21 cellular contexts compared by ENCODE assay signal in the genomic region with DNA sequence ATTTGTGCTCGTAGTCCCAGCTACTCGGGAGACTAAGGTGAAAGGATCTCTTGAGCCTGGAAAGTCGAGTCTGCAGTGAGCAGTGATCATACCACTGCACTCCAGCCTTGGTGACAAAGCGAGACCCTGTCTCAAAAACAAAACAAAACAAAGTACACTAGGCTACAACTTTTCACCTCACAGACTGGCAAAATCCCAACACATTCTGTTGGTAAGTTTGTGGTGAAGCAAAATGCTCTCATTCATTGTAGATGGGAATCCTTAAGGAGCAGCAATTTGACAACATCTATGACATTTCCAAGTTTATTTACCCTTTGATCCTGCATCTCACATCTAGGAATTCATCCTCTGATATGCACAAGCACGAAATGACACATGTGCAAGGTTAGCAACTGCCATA. TPM values are rescaled to one million over a fixed set of nuclear protein-coding genes. Genes with fewer than 3 reads are reported as not detected.
DNase-seq lines count a peak whose midpoint lies in the region; ATAC-seq, FAIRE-seq and TF ChIP-seq lines count a peak whose summit lies in the region.
"Had no signal": no experiment of that assay in that cellular context is flagged by ENCODE, and none has a peak within 500 bp of the region (broad histone marks: within the 10 kb centered on the region; RNA-seq: fewer than 3 reads in every experiment).

No MANE protein-coding gene starts in this region.

- H3K27ac Mint-ChIP-seq in GM23338 = peak overlapping the region; percentile 12; the same call in 1 of the 2 replicates
- H3K27ac Mint-ChIP-seq in CD4-positive, alpha-beta T cell = no peak overlapping the region
- H3K27ac Mint-ChIP-seq: B cell; CD8-positive, alpha-beta memory T cell had no signal

- intact Hi-C loops in K562 (cut with micrococcal nuclease) = no loop called here
- intact Hi-C loops in esophagus muscularis mucosa (cut with DNase I) = no loop called here
- intact Hi-C loops in adrenal gland (cut with DNase I) = no loop called here
- intact Hi-C loops in aorta (cut with DNase I) = no loop called here
- intact Hi-C loops in CD4-positive, alpha-beta T cell (cut with DNase I, micrococcal nuclease) = no loop called here

- FAIRE-seq in A549 (lab: Jason Lieb, UNC) (no peak), K562 (lab: Jason Lieb, UNC) (peak; percentile 58)
- FAIRE-seq: G401.6, GM12891 had no signal

- ATAC-seq in A549 (no peak), GM23338 (no peak), K562 (no peak), aorta (ENCODE audit: low FRiP score) (no peak), HG02970 (IDR thresholded peaks at IDR 0.05; ENCODE audit: low FRiP score, unreplicated experiment) (no peak)
- no peak for ATAC-seq in CD4-positive, alpha-beta T cell (ENCODE audit: poor library complexity)

- WGBS in A549 (ENCODE audit: missing lambda C conversion rate) = 75% methylated on average over 5 of the region's 5 CpGs
- 47% methylated on average over 5 of the region's 5 CpGs for WGBS in K562 (ENCODE audit: insufficient coverage, low coverage, missing lambda C conversion rate)
- 80% methylated on average over 5 of the region's 5 CpGs for WGBS in esophagus muscularis mucosa
- 62 to 67% (median 64%) methylated on average over 5 of the region's 5 CpGs for WGBS in adrenal gland, 4 donors
- 69 to 78% methylated on average over 5 of the region's 5 CpGs for WGBS in aorta, 2 donors

- H3K4me2 ChIP-seq in A549 (no peak overlapping the region), GM23338 (peak overlapping the region; percentile 71), K562 (ENCODE audit: insufficient read depth, low read length) (peak overlapping the region; percentile 13; the same call in 1 of the 2 replicates)
- H3K4me2 ChIP-seq: BLaER1 treated with 17β-estradiol and CSF1 and Interleukin-3, amounts not matched to agents 10 nM and 100 nM had no signal

- no peak for TF ChIP-seq RAD21 in A549 (conservative IDR thresholded peaks at IDR 0.05 in 1 of 2, IDR thresholded peaks at IDR 0.05 in 1 of 2)
- TF ChIP-seq RAD21 in K562 (CRISPR knock-in tag; conservative IDR thresholded peaks at IDR 0.05 in 1 of 2, IDR thresholded peaks at IDR 0.05 in 1 of 2) = no peak

- H3K79me2 ChIP-seq in GM23338 (replicated peaks; ENCODE audit: insufficient read depth) (no peaks in the 10 kb centered on the region), K562 (ENCODE audit: control insufficient read depth, insufficient read depth, low read length) (no peaks in the 10 kb centered on the region)

- H3K9ac ChIP-seq in K562 (ENCODE audit: insufficient read depth in 1 of 2, low read depth in 2 of 2, low read length in 2 of 2) = 0 out of 4 replicates have a peak overlapping the region, but pooled peaks of 1 of the 2 experiments have one; percentile 37
- H3K9ac ChIP-seq: BLaER1 treated with 17β-estradiol and CSF1 and Interleukin-3, amounts not matched to agents 10 nM and 100 nM had no signal

- TF ChIP-seq EP300 in A549 (IDR thresholded peaks at IDR 0.05) = no peak
- no peak for TF ChIP-seq EP300 in K562 (IDR thresholded peaks at IDR 0.05; ENCODE audit: low read length)
- no peak for TF ChIP-seq EP300 in esophagus muscularis mucosa (IDR thresholded peaks at IDR 0.05)

- H3K27ac ChIP-seq in A549 (peak overlapping the region; percentile 17 to 44; a peak in 3 of 6 replicates), GM23338 (ENCODE audit: low read depth) (no peak overlapping the region), K562 (ENCODE audit: extremely low read depth, low read depth, low read length) (peak overlapping the region; percentile 10; the same call in 1 of the 3 replicates), esophagus muscularis mucosa (replicated peaks in 1 of 4) (no peak overlapping the region), adrenal gland (no peak overlapping the region), aorta (ENCODE audit: low read depth in 1 of 2, low read length in 2 of 2) (no peak overlapping the region)
- H3K27ac ChIP-seq in CD4-positive, alpha-beta T cell (ENCODE audit: low read depth, low read length) = no peak overlapping the region
- H3K27ac ChIP-seq: BLaER1 treated with 17β-estradiol and CSF1 and Interleukin-3, amounts not matched to agents 10 nM and 100 nM had no signal

- no peaks in the 10 kb centered on the region for H3K36me3 ChIP-seq in GM23338 (ENCODE audit: insufficient read depth)
- H3K36me3 ChIP-seq in K562 (ENCODE audit: control insufficient read depth, insufficient read depth, low read length) = no peaks in the 10 kb centered on the region
- H3K36me3 ChIP-seq in esophagus muscularis mucosa = no peaks in the 10 kb centered on the region
- no peaks in the 10 kb centered on the region for H3K36me3 ChIP-seq in adrenal gland (replicated peaks in 1 of 2)
- H3K36me3 ChIP-seq in aorta (ENCODE audit: control insufficient read depth in 1 of 2, insufficient read depth in 2 of 2, low read length in 1 of 2) = no peaks in the 10 kb centered on the region
- H3K36me3 ChIP-seq: BLaER1 treated with 17β-estradiol and CSF1 and Interleukin-3, amounts not matched to agents 10 nM and 100 nM; HAP-1 had no signal

- H3K9me3 ChIP-seq in A549 = no peaks in the 10 kb centered on the region
- H3K9me3 ChIP-seq in K562 (replicated peaks; ENCODE audit: control insufficient read depth, insufficient read depth, low read depth, low read length) = no peaks in the 10 kb centered on the region
- H3K9me3 ChIP-seq in esophagus muscularis mucosa = no peaks in the 10 kb centered on the region
- no peaks in the 10 kb centered on the region for H3K9me3 ChIP-seq in adrenal gland (replicated peaks in 1 of 3)
- no peaks in the 10 kb centered on the region for H3K9me3 ChIP-seq in aorta (ENCODE audit: control insufficient read depth, low read length)
- no peaks in the 10 kb centered on the region for H3K9me3 ChIP-seq in CD4-positive, alpha-beta T cell (ENCODE audit: control insufficient read depth, low read length)
- H3K9me3 ChIP-seq: BLaER1 treated with 17β-estradiol and CSF1 and Interleukin-3, amounts not matched to agents 10 nM and 100 nM; HAP-1 had no signal

- H3K4me3 Mint-ChIP-seq in GM23338 = no peak overlapping the region
- no peak overlapping the region for H3K4me3 Mint-ChIP-seq in CD4-positive, alpha-beta T cell
- H3K4me3 Mint-ChIP-seq: B cell; CD8-positive, alpha-beta memory T cell had no signal

- H3K4me3 ChIP-seq in A549 (no peak overlapping the region), GM23338 (no peak overlapping the region), K562 (no peak overlapping the region), esophagus muscularis mucosa (no peak overlapping the region), adrenal gland (no peak overlapping the region), aorta (ENCODE audit: low read length in 2 of 2) (no peak overlapping the region)
- H3K4me3 ChIP-seq: BLaER1 treated with 17β-estradiol and CSF1 and Interleukin-3, amounts not matched to agents 10 nM and 100 nM; HAP-1 had no signal

- H3K9me1 ChIP-seq in K562 (ENCODE audit: control insufficient read depth, insufficient read depth, low read length) = no peaks in the 10 kb centered on the region

- H3K36me3 Mint-ChIP-seq in GM23338 (ENCODE audit: low read depth) = no peaks in the 10 kb centered on the region
- H3K36me3 Mint-ChIP-seq in CD4-positive, alpha-beta T cell (ENCODE audit: low read depth) = no peaks in the 10 kb centered on the region
- H3K36me3 Mint-ChIP-seq: CD8-positive, alpha-beta memory T cell had no signal

- peaks cover 15% of the 10 kb centered on the region for H3K4me1 ChIP-seq in A549
- peaks cover 28% of the 10 kb centered on the region for H3K4me1 ChIP-seq in GM23338 (ENCODE audit: insufficient read depth)
- peaks cover 6 to 9% of the 10 kb centered on the region in 2 experiments; a peak in 4 of 5 replicates for H3K4me1 ChIP-seq in K562 (replicated peaks in 1 of 2; ENCODE audit: control insufficient read depth in 2 of 2, insufficient read depth in 2 of 2, low read length in 2 of 2)
- no peaks in the 10 kb centered on the region for H3K4me1 ChIP-seq in esophagus muscularis mucosa
- no peaks in the 10 kb centered on the region for H3K4me1 ChIP-seq in adrenal gland (replicated peaks in 1 of 2)
- no peaks in the 10 kb centered on the region for H3K4me1 ChIP-seq in aorta (ENCODE audit: control insufficient read depth in 1 of 2, insufficient read depth in 2 of 2, low read length in 2 of 2)
- H3K4me1 ChIP-seq: HAP-1 had no signal

- no TSS peak for BruUV-seq in K562 (replicated peaks; lab: Mats Ljungman, UMichigan)

- TF ChIP-seq POLR2A in A549 (IDR thresholded peaks at IDR 0.05; ENCODE audit: low read length) (no peak), K562 (conservative IDR thresholded peaks at IDR 0.05) (no peak), esophagus muscularis mucosa (IDR thresholded peaks at IDR 0.05; ENCODE audit: low read depth) (no peak), adrenal gland (IDR thresholded peaks at IDR 0.05) (no peak)

- peaks cover 3% of the 10 kb centered on the region for H3K27me3 Mint-ChIP-seq in GM23338 (ENCODE audit: insufficient read depth, low read depth, poor library complexity)
- peaks cover 19% of the 10 kb centered on the region for H3K27me3 Mint-ChIP-seq in CD4-positive, alpha-beta T cell

- H3K27me3 ChIP-seq in GM23338 (ENCODE audit: insufficient read depth) = no peaks in the 10 kb centered on the region
- peaks cover 14 to 18% of the 10 kb centered on the region in 2 experiments; a peak in 4 of 5 replicates for H3K27me3 ChIP-seq in K562 (ENCODE audit: control insufficient read depth in 2 of 2, insufficient read depth in 2 of 2, low read length in 2 of 2)
- peaks cover 0 to 3% (median 0%) of the 10 kb centered on the region in 4 donors for H3K27me3 ChIP-seq in esophagus muscularis mucosa
- peaks cover 7% of the 10 kb centered on the region for H3K27me3 ChIP-seq in adrenal gland
- H3K27me3 ChIP-seq in aorta (ENCODE audit: control insufficient read depth in 1 of 2, insufficient read depth in 2 of 2, low read length in 1 of 2) = no peaks in the 10 kb centered on the region
- H3K27me3 ChIP-seq in CD4-positive, alpha-beta T cell (ENCODE audit: control insufficient read depth, insufficient read depth, low read length) = no peaks in the 10 kb centered on the region
- H3K27me3 ChIP-seq: BLaER1 treated with 17β-estradiol and CSF1 and Interleukin-3, amounts not matched to agents 10 nM and 100 nM had no signal

- H4K20me1 ChIP-seq in GM23338 (replicated peaks; ENCODE audit: insufficient read depth) (no peaks in the 10 kb centered on the region), K562 (replicated peaks; ENCODE audit: control insufficient read depth, insufficient read depth, low read length) (no peaks in the 10 kb centered on the region)
- H4K20me1 ChIP-seq: BLaER1 treated with 17β-estradiol and CSF1 and Interleukin-3, amounts not matched to agents 10 nM and 100 nM had no signal

- in situ Hi-C loops in K562 (cut with MboI) = no loop called here

- no peaks in the 10 kb centered on the region for H3K9me2 ChIP-seq in GM23338 (ENCODE audit: insufficient read depth)

- TF ChIP-seq CTCF in A549 (IDR thresholded peaks at IDR 0.05) (no peak), GM23338 (conservative IDR thresholded peaks at IDR 0.05; ENCODE audit: low read depth in 2 of 2) (no peak), K562 (IDR thresholded peaks at IDR 0.05 in 2 of 3, conservative IDR thresholded peaks at IDR 0.05 in 1 of 3; ENCODE audit: insufficient read depth in 2 of 3, low read depth in 1 of 3, low read length in 3 of 3) (no peak), esophagus muscularis mucosa (IDR thresholded peaks at IDR 0.05) (no peak), adrenal gland (IDR thresholded peaks at IDR 0.05) (no peak)
- TF ChIP-seq CTCF in CD4-positive, alpha-beta T cell (IDR thresholded peaks at IDR 0.05) = no peak

- POLR2A ChIA-PET in A549 (lab: Yijun Ruan, JAX) (no interaction called here), K562 (lab: Yijun Ruan, JAX) (interaction anchor here (5.3 kb wide), 1 partner anchor 19 kb away, joined by 19 read pairs; no protein-coding TSS in a partner anchor)
- POLR2A ChIA-PET in CD4-positive, alpha-beta T cell (lab: Charles Lee) = no interaction called here

- 0 out of 2 replicates have a peak, but pooled peaks cover 3% of the 10 kb centered on the region for H3F3A ChIP-seq in GM23338 (replicated peaks; ENCODE audit: low read depth)

- no peaks in the 10 kb centered on the region for H3K9me3 Mint-ChIP-seq in GM23338
- no peaks in the 10 kb centered on the region for H3K9me3 Mint-ChIP-seq in CD4-positive, alpha-beta T cell
- H3K9me3 Mint-ChIP-seq: CD8-positive, alpha-beta memory T cell had no signal

- CTCF ChIA-PET in A549 (lab: Yijun Ruan, JAX) (interaction anchor here (0.9 kb wide), 1 partner anchor 10 kb away, joined by 4 read pairs; no protein-coding TSS in a partner anchor), K562 (lab: Yijun Ruan, JAX; ENCODE audit: low intra/inter-chr PET ratio) (no interaction called here)
- CTCF ChIA-PET in CD4-positive, alpha-beta T cell (lab: Charles Lee) = no interaction called here

- peaks cover 26% of the 10 kb centered on the region for H3K4me1 Mint-ChIP-seq in GM23338
- no peaks in the 10 kb centered on the region for H3K4me1 Mint-ChIP-seq in CD4-positive, alpha-beta T cell (ENCODE audit: low read depth)
- H3K4me1 Mint-ChIP-seq: B cell; CD8-positive, alpha-beta memory T cell had no signal

- H2AFZ ChIP-seq in GM23338 (peak overlapping the region; percentile 80; the same call in 1 of the 2 replicates), K562 (ENCODE audit: low read depth, low read length) (peak overlapping the region; percentile 71)

- DNase-seq in A549 (ENCODE audit: low read depth in 1 of 2, low spot score in 1 of 2) (no peak), GM23338 (ENCODE audit: low spot score) (no peak), K562 (ENCODE audit: extremely low read depth in 1 of 4, low spot score in 3 of 4) (no peak), esophagus muscularis mucosa (ENCODE audit: extremely low spot score) (peak; percentile 60), adrenal gland (no peak), aorta (no peak)
- DNase-seq in CD4-positive, alpha-beta T cell = no peak
- DNase-seq: 8988T; CD8-positive, alpha-beta memory T cell; COR-L47; DMS 273 treated with DMSO at 0.1 percent for 48 hours; DMS53; DND-41; GOT3; Kasumi-1 had no signal

RNA-seq across cellular contexts. Expression of gene SLC1A7, which starts 20.2 kb away (rescaled TPM):
- polyA plus RNA-seq in A549 (2011; rRNA removed) = 0.12 TPM in 2 replicates
- 0.08 and 0.09 TPM in 2 replicates for polyA plus RNA-seq in A549 (2012; cell fraction: cytosol; rRNA removed)
- polyA plus RNA-seq in A549 (2012; cell fraction: nucleus; rRNA removed) = 0.24 and 0.25 TPM in 2 replicates
- 0.03 to 0.07 TPM (median 0.04 TPM) in 3 replicates for polyA plus RNA-seq in A549 (2017; fragmentation: RNase III; extraction: RNeasy Plus Mini Kit Qiagen cat#74134 plus additional on column Dnase treatment)
- polyA minus RNA-seq in A549 (2011; rRNA and poly(A)+ RNA removed) = 0.12 TPM in 1 of 2 replicates, not detected in the other
- total RNA-seq in GM23338 (2014; rRNA removed; shearing (Covaris generic)) = not detected in 2 replicates
- polyA plus RNA-seq in GM23338 (2016; fragmentation: Nextera tagmentation; extraction: Ambion mirVana) = not detected in 2 replicates
- not detected in 2 replicates for total RNA-seq in K562 (2011; cell fraction: chromatin; rRNA removed; ENCODE audit: low replicate concordance)
- not detected in 2 replicates for total RNA-seq in K562 (2011; cell fraction: nucleolus; rRNA removed)
- not detected in 2 replicates for total RNA-seq in K562 (2011; cell fraction: nucleoplasm; rRNA removed)
- 0.16 TPM in 1 of 2 replicates, not detected in the other for total RNA-seq in K562 (2014; rRNA removed)
- total RNA-seq in K562 (2014; rRNA removed; fragmentation: Illumina TruSeq; extraction: Trizol) = not detected in 2 replicates
- not detected in 2 replicates for total RNA-seq in K562 (2015; rRNA removed; fragmentation: Illumina TruSeq; extraction: Trizol)
- total RNA-seq in K562 (2021) = not detected in 2 replicates
- polyA plus RNA-seq in K562 (2011; rRNA removed) = 0.07 and 0.08 TPM in 2 replicates
- 0.01 and 0.22 TPM in 2 replicates for polyA plus RNA-seq in K562 (2011; cell fraction: cytosol; rRNA removed)
- 0.13 and 0.40 TPM in 2 replicates for polyA plus RNA-seq in K562 (2011; cell fraction: nucleus; rRNA removed)
- 0.09 and 0.14 TPM in 2 replicates for polyA plus RNA-seq in K562 (2012)
- polyA plus RNA-seq in K562 (2014; fragmentation: Illumina TruSeq; extraction: Trizol) = 0.06 TPM in 1 of 2 replicates, not detected in the other
- not detected for polyA plus RNA-seq in K562 (2014; fragmentation: Nextera tagmentation; extraction: Ambion mirVana)
- polyA plus RNA-seq in K562 (2014; rRNA removed) = not detected in 2 replicates
- polyA minus RNA-seq in K562 (2011; rRNA and poly(A)+ RNA removed) = not detected in 2 replicates
- not detected in 2 replicates for polyA minus RNA-seq in K562 (2011; cell fraction: cytosol; rRNA and poly(A)+ RNA removed)
- polyA minus RNA-seq in K562 (2011; cell fraction: nucleus; rRNA and poly(A)+ RNA removed) = 0.11 and 0.13 TPM in 2 replicates
- total RNA-seq in esophagus muscularis mucosa = 1 to 10 TPM in 1 of 4 donors, under 1 TPM in 3; 0.45 to 3.7 (median 0.84) TPM
- total RNA-seq in adrenal gland = 1 to 10 TPM in 1 of 8 donors, under 1 TPM in 1, not detected in 6; 0.17 to 1.6 TPM
- polyA plus RNA-seq in adrenal gland = under 1 TPM; 0.05 to 0.30 (median 0.16) TPM
- 1 to 10 TPM in 1 of 2 donors, under 1 TPM in 1; 0.16 to 1.4 TPM for total RNA-seq in aorta
- under 1 TPM in 1 of 2 donors, not detected in 1; 0.25 TPM for polyA plus RNA-seq in aorta
- total RNA-seq in CD4-positive, alpha-beta T cell = not detected
- total RNA-seq: B cell; CD8-positive, alpha-beta memory T cell had no signal

RNA-seq across cellular contexts. Expression of gene CPT2, which starts 34.0 kb away (rescaled TPM):
- polyA plus RNA-seq in A549 (2011; rRNA removed) = 8.4 and 10.0 TPM in 2 replicates
- polyA plus RNA-seq in A549 (2012; cell fraction: cytosol; rRNA removed) = 6.3 and 7.7 TPM in 2 replicates
- 6.0 and 6.4 TPM in 2 replicates for polyA plus RNA-seq in A549 (2012; cell fraction: nucleus; rRNA removed)
- 5.5 to 5.9 TPM (median 5.6 TPM) in 3 replicates for polyA plus RNA-seq in A549 (2017; fragmentation: RNase III; extraction: RNeasy Plus Mini Kit Qiagen cat#74134 plus additional on column Dnase treatment)
- 8.7 and 9.1 TPM in 2 replicates for polyA minus RNA-seq in A549 (2011; rRNA and poly(A)+ RNA removed)
- total RNA-seq in GM23338 (2014; rRNA removed; shearing (Covaris generic)) = 30.6 and 30.9 TPM in 2 replicates
- 9.6 and 11.2 TPM in 2 replicates for polyA plus RNA-seq in GM23338 (2016; fragmentation: Nextera tagmentation; extraction: Ambion mirVana)
- 24.8 and 27.4 TPM in 2 replicates for total RNA-seq in K562 (2011; cell fraction: chromatin; rRNA removed; ENCODE audit: low replicate concordance)
- 13.9 and 18.3 TPM in 2 replicates for total RNA-seq in K562 (2011; cell fraction: nucleolus; rRNA removed)
- 18.3 and 20.3 TPM in 2 replicates for total RNA-seq in K562 (2011; cell fraction: nucleoplasm; rRNA removed)
- total RNA-seq in K562 (2014; rRNA removed) = 19.7 and 22.9 TPM in 2 replicates
- 16.8 and 17.8 TPM in 2 replicates for total RNA-seq in K562 (2014; rRNA removed; fragmentation: Illumina TruSeq; extraction: Trizol)
- total RNA-seq in K562 (2015; rRNA removed; fragmentation: Illumina TruSeq; extraction: Trizol) = 17.2 and 17.9 TPM in 2 replicates
- total RNA-seq in K562 (2021) = 16.9 and 22.2 TPM in 2 replicates
- 16.7 and 27.1 TPM in 2 replicates for polyA plus RNA-seq in K562 (2011; rRNA removed)
- polyA plus RNA-seq in K562 (2011; cell fraction: cytosol; rRNA removed) = 21.4 and 24.5 TPM in 2 replicates
- polyA plus RNA-seq in K562 (2011; cell fraction: nucleus; rRNA removed) = 8.2 and 9.6 TPM in 2 replicates
- 16.1 and 29.9 TPM in 2 replicates for polyA plus RNA-seq in K562 (2012)
- polyA plus RNA-seq in K562 (2014; fragmentation: Illumina TruSeq; extraction: Trizol) = 23.8 and 25.1 TPM in 2 replicates
- polyA plus RNA-seq in K562 (2014; fragmentation: Nextera tagmentation; extraction: Ambion mirVana) = 1 to 10 TPM; 7.6 to 7.9 TPM
- polyA plus RNA-seq in K562 (2014; rRNA removed) = 15.2 and 16.7 TPM in 2 replicates
- 19.4 and 20.8 TPM in 2 replicates for polyA minus RNA-seq in K562 (2011; rRNA and poly(A)+ RNA removed)
- 12.1 and 12.5 TPM in 2 replicates for polyA minus RNA-seq in K562 (2011; cell fraction: cytosol; rRNA and poly(A)+ RNA removed)
- 6.9 and 10.6 TPM in 2 replicates for polyA minus RNA-seq in K562 (2011; cell fraction: nucleus; rRNA and poly(A)+ RNA removed)
- 10 to 100 TPM; 11.4 to 19.1 (median 16.0) TPM for total RNA-seq in esophagus muscularis mucosa
- total RNA-seq in adrenal gland = 10 to 100 TPM; 35.6 to 61.3 (median 43.1) TPM
- polyA plus RNA-seq in adrenal gland = 10 to 100 TPM in 2 of 3 donors, 1 to 10 TPM in 1; 7.8 to 79.5 (median 10.3) TPM
- 10 to 100 TPM in 1 of 2 donors, 1 to 10 TPM in 1; 9.2 to 10.5 TPM for total RNA-seq in aorta
- 10 to 100 TPM in 1 of 2 donors, 1 to 10 TPM in 1; 7.8 to 12.8 TPM for polyA plus RNA-seq in aorta
- total RNA-seq in CD4-positive, alpha-beta T cell = 10 to 100 TPM; 10.6 to 12.0 TPM

RNA-seq across cellular contexts. Expression of gene CZIB, which starts 57.8 kb away (rescaled TPM):
- polyA plus RNA-seq in A549 (2011; rRNA removed) (60.1 and 66.2 TPM in 2 replicates), A549 (2017; fragmentation: RNase III; extraction: RNeasy Plus Mini Kit Qiagen cat#74134 plus additional on column Dnase treatment) (33.1 to 33.4 TPM (median 33.2 TPM) in 3 replicates), GM23338 (2016; fragmentation: Nextera tagmentation; extraction: Ambion mirVana) (74.7 and 84.1 TPM in 2 replicates), K562 (2011; rRNA removed) (105 and 109 TPM in 2 replicates), K562 (2014; fragmentation: Illumina TruSeq; extraction: Trizol) (65.5 and 80.0 TPM in 2 replicates), K562 (2014; fragmentation: Nextera tagmentation; extraction: Ambion mirVana) (100 to 1,000 TPM in 1 of 2 experiments, 10 to 100 TPM in 1; 97.4 to 111 TPM), K562 (2014; rRNA removed) (85.3 and 86.9 TPM in 2 replicates), adrenal gland (100 to 1,000 TPM in 2 of 3 donors, 10 to 100 TPM in 1; 60.2 to 108 (median 103) TPM), aorta (100 to 1,000 TPM in 1 of 2 donors, 10 to 100 TPM in 1; 89.7 to 126 TPM)
- 37.7 and 39.2 TPM in 2 replicates for polyA plus RNA-seq in A549 (2012; cell fraction: cytosol; rRNA removed)
- 25.2 and 28.7 TPM in 2 replicates for polyA plus RNA-seq in A549 (2012; cell fraction: nucleus; rRNA removed)
- polyA minus RNA-seq in A549 (2011; rRNA and poly(A)+ RNA removed) = 21.9 and 25.0 TPM in 2 replicates
- total RNA-seq in GM23338 (2014; rRNA removed; shearing (Covaris generic)) = 39.5 and 59.8 TPM in 2 replicates
- 115 and 117 TPM in 2 replicates for total RNA-seq in K562 (2011; cell fraction: chromatin; rRNA removed; ENCODE audit: low replicate concordance)
- 97.5 and 125 TPM in 2 replicates for total RNA-seq in K562 (2011; cell fraction: nucleolus; rRNA removed)
- 131 and 159 TPM in 2 replicates for total RNA-seq in K562 (2011; cell fraction: nucleoplasm; rRNA removed)
- total RNA-seq in K562 (2014; rRNA removed) (55.4 and 65.5 TPM in 2 replicates), K562 (2014; rRNA removed; fragmentation: Illumina TruSeq; extraction: Trizol) (58.2 and 65.8 TPM in 2 replicates), K562 (2015; rRNA removed; fragmentation: Illumina TruSeq; extraction: Trizol) (61.8 and 66.8 TPM in 2 replicates), K562 (2021) (52.6 and 55.7 TPM in 2 replicates), esophagus muscularis mucosa (10 to 100 TPM; 56.5 to 72.5 (median 69.5) TPM), adrenal gland (10 to 100 TPM; 21.2 to 67.4 (median 54.9) TPM), aorta (10 to 100 TPM; 45.6 to 66.5 TPM)
- polyA plus RNA-seq in K562 (2011; cell fraction: cytosol; rRNA removed) = 54.1 and 73.4 TPM in 2 replicates
- 152 and 181 TPM in 2 replicates for polyA plus RNA-seq in K562 (2011; cell fraction: nucleus; rRNA removed)
- 68.4 and 82.2 TPM in 2 replicates for polyA plus RNA-seq in K562 (2012)
- polyA minus RNA-seq in K562 (2011; rRNA and poly(A)+ RNA removed) = 41.9 and 56.1 TPM in 2 replicates
- polyA minus RNA-seq in K562 (2011; cell fraction: cytosol; rRNA and poly(A)+ RNA removed) = 14.5 and 18.0 TPM in 2 replicates
- 71.4 and 143 TPM in 2 replicates for polyA minus RNA-seq in K562 (2011; cell fraction: nucleus; rRNA and poly(A)+ RNA removed)
- total RNA-seq in CD4-positive, alpha-beta T cell = 10 to 100 TPM; 28.8 to 28.9 TPM

Comparison
In these comparisons a context has a peak if more than half of its experiments do, and no peak if none do; other contexts are left out.
1. H3K27ac ChIP-seq: peak in A549 (2 of 2) and K562 (single experiment); none in GM23338 (single experiment), esophagus muscularis mucosa (0 of 4), adrenal gland (0 of 5), aorta (0 of 2) and CD4-positive, alpha-beta T cell (single experiment).